Comparison of ENCODE assay signal across 8 cellular contexts in the genomic region with DNA sequence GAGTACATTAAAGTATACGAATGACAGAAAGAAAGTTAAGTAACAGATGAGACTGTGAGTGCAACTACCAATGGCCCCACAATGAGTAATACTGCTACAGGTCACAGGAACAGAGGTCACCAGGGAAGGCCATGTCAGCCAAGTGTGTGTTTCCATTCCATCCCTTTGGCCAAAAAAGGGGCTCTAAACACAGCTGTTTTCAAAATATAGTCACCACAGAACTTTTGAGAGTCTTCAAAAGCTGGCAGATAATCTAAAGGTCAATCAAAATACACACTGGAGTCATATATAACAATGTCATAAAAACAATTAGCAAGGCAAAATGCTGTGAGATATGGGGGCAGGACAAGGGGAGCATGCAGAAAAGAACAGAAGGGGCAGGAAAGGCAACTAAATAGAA. TPM values are rescaled to one million over a fixed set of nuclear protein-coding genes. Genes with fewer than 3 reads are reported as not detected.
DNase-seq lines count a peak whose midpoint lies in the region; ATAC-seq lines count a peak whose summit lies in the region.

No MANE protein-coding gene starts in this region.

- no peaks in the 10 kb centered on the region for H3K9me3 Mint-ChIP-seq in activated CD8-positive, alpha-beta memory T cell treated with anti-CD3 and anti-CD28 coated beads, Interleukin-2, amount 10 ng/mL, durations not matched to agents 7 days and 5 days (ENCODE audit: low read depth)
- no peaks in the 10 kb centered on the region for H3K9me3 Mint-ChIP-seq in T-helper 1 cell treated with Interleukin-12 subunit alpha and Interleukin-12 subunit beta and Interleukin-4 antibody, amounts not matched to agents 30 μg/mL and 1 μg/mL, for 36 hours
- H3K9me3 Mint-ChIP-seq in stimulated activated effector memory CD8-positive, alpha-beta T cell treated with anti-CD3 and anti-CD28 coated beads, Interleukin-12 subunit alpha, Interleukin-12 subunit beta, amount 100 ng/mL, for 72 hours: no peaks in the 10 kb centered on the region

- peak; percentile 74 for ATAC-seq in activated CD8-positive, alpha-beta memory T cell treated with anti-CD3 and anti-CD28 coated beads, Interleukin-2, amount 10 ng/mL, durations not matched to agents 7 days and 5 days
- ATAC-seq in HG02763 (IDR thresholded peaks at IDR 0.05; ENCODE audit: unreplicated experiment): peak; percentile 77
- ATAC-seq in stimulated activated effector memory CD8-positive, alpha-beta T cell treated with anti-CD3 and anti-CD28 coated beads, Interleukin-12 subunit alpha, Interleukin-12 subunit beta, amount 100 ng/mL, for 72 hours: peak; percentile 98

- peak overlapping the region; percentile 58 for H3K27ac Mint-ChIP-seq in activated CD8-positive, alpha-beta memory T cell treated with anti-CD3 and anti-CD28 coated beads, Interleukin-2, amount 10 ng/mL, durations not matched to agents 7 days and 5 days
- H3K27ac Mint-ChIP-seq in T-helper 1 cell treated with Interleukin-12 subunit alpha and Interleukin-12 subunit beta and Interleukin-4 antibody, amounts not matched to agents 30 μg/mL and 1 μg/mL, for 36 hours: peak overlapping the region; percentile 24
- peak overlapping the region; percentile 5 for H3K27ac Mint-ChIP-seq in stimulated activated effector memory CD8-positive, alpha-beta T cell treated with anti-CD3 and anti-CD28 coated beads, Interleukin-12 subunit alpha, Interleukin-12 subunit beta, amount 100 ng/mL, for 72 hours

- DNase-seq in activated CD8-positive, alpha-beta memory T cell treated with anti-CD3 and anti-CD28 coated beads, Interleukin-2, amount 10 ng/mL, durations not matched to agents 7 days and 5 days: peak; percentile 51
- no peak for DNase-seq in activated CD8-positive, alpha-beta memory T cell treated with anti-CD3 and anti-CD28 coated beads, Interleukin-2, amount 50 U/mL, for 48 hours
- DNase-seq in stimulated activated effector memory CD8-positive, alpha-beta T cell treated with anti-CD3 and anti-CD28 coated beads, Interleukin-12 subunit alpha, Interleukin-12 subunit beta, amount 100 ng/mL, for 72 hours (ENCODE audit: low spot score in 2 of 2): no peak
- DNase-seq in kidney tubule cell (ENCODE audit: low spot score): no peak
- no peak for DNase-seq in COLO829 (ENCODE audit: low spot score)
- DNase-seq in DMS114 treated with DMSO at 0.1 percent for 48 hours (lab: John Stamatoyannopoulos, UW; ENCODE audit: unreplicated experiment): no peak

- H3K4me1 Mint-ChIP-seq in activated CD8-positive, alpha-beta memory T cell treated with anti-CD3 and anti-CD28 coated beads, Interleukin-2, amount 10 ng/mL, durations not matched to agents 7 days and 5 days: peaks cover 60% of the 10 kb centered on the region
- H3K4me1 Mint-ChIP-seq in T-helper 1 cell treated with Interleukin-12 subunit alpha and Interleukin-12 subunit beta and Interleukin-4 antibody, amounts not matched to agents 30 μg/mL and 1 μg/mL, for 36 hours (ENCODE audit: low read depth): peaks cover 44% of the 10 kb centered on the region
- H3K4me1 Mint-ChIP-seq in stimulated activated effector memory CD8-positive, alpha-beta T cell treated with anti-CD3 and anti-CD28 coated beads, Interleukin-12 subunit alpha, Interleukin-12 subunit beta, amount 100 ng/mL, for 72 hours: peaks cover 56% of the 10 kb centered on the region

- H3K27me3 Mint-ChIP-seq in activated CD8-positive, alpha-beta memory T cell treated with anti-CD3 and anti-CD28 coated beads, Interleukin-2, amount 10 ng/mL, durations not matched to agents 7 days and 5 days: no peaks in the 10 kb centered on the region
- no peaks in the 10 kb centered on the region for H3K27me3 Mint-ChIP-seq in T-helper 1 cell treated with Interleukin-12 subunit alpha and Interleukin-12 subunit beta and Interleukin-4 antibody, amounts not matched to agents 30 μg/mL and 1 μg/mL, for 36 hours (ENCODE audit: low read depth)

- H3K36me3 Mint-ChIP-seq in activated CD8-positive, alpha-beta memory T cell treated with anti-CD3 and anti-CD28 coated beads, Interleukin-2, amount 10 ng/mL, durations not matched to agents 7 days and 5 days: peaks cover 23% of the 10 kb centered on the region
- peaks cover 7% of the 10 kb centered on the region for H3K36me3 Mint-ChIP-seq in T-helper 1 cell treated with Interleukin-12 subunit alpha and Interleukin-12 subunit beta and Interleukin-4 antibody, amounts not matched to agents 30 μg/mL and 1 μg/mL, for 36 hours (ENCODE audit: low read depth)
- peaks cover 39% of the 10 kb centered on the region for H3K36me3 Mint-ChIP-seq in stimulated activated effector memory CD8-positive, alpha-beta T cell treated with anti-CD3 and anti-CD28 coated beads, Interleukin-12 subunit alpha, Interleukin-12 subunit beta, amount 100 ng/mL, for 72 hours

- CTCF ChIA-PET in activated CD8-positive, alpha-beta memory T cell treated with anti-CD3 and anti-CD28 coated beads, Interleukin-2, amount 10 ng/mL, durations not matched to agents 7 days and 5 days (lab: Charles Lee): interaction anchor here (0.8 kb wide), 1 partner anchor 10 kb away, joined by 3 read pairs; a partner anchor contains a TSS

- H3K4me3 Mint-ChIP-seq in activated CD8-positive, alpha-beta memory T cell treated with anti-CD3 and anti-CD28 coated beads, Interleukin-2, amount 10 ng/mL, durations not matched to agents 7 days and 5 days: no peak overlapping the region
- H3K4me3 Mint-ChIP-seq in T-helper 1 cell treated with Interleukin-12 subunit alpha and Interleukin-12 subunit beta and Interleukin-4 antibody, amounts not matched to agents 30 μg/mL and 1 μg/mL, for 36 hours: peak overlapping the region; percentile 13
- peak overlapping the region; percentile 23 for H3K4me3 Mint-ChIP-seq in stimulated activated effector memory CD8-positive, alpha-beta T cell treated with anti-CD3 and anti-CD28 coated beads, Interleukin-12 subunit alpha, Interleukin-12 subunit beta, amount 100 ng/mL, for 72 hours

RNA-seq across cellular contexts. Expression of a gene that starts 10.2 kb away (rescaled TPM):
- total RNA-seq in activated CD8-positive, alpha-beta memory T cell treated with anti-CD3 and anti-CD28 coated beads, Interleukin-2, amount 10 ng/mL, durations not matched to agents 7 days and 5 days: 10 to 100 TPM; 38.2 to 42.3 TPM

Comparison
In these comparisons a context has a peak if more than half of its experiments do, and no peak if none do; other contexts are left out.
1. H3K27ac Mint-ChIP-seq: peak in every context shown above with its lines; median percentile 58 in activated CD8-positive, alpha-beta memory T cell treated with anti-CD3 and anti-CD28 coated beads, Interleukin-2, amount 10 ng/mL, durations not matched to agents 7 days and 5 days; 24 in T-helper 1 cell treated with Interleukin-12 subunit alpha and Interleukin-12 subunit beta and Interleukin-4 antibody, amounts not matched to agents 30 μg/mL and 1 μg/mL, for 36 hours; 5 in stimulated activated effector memory CD8-positive, alpha-beta T cell treated with anti-CD3 and anti-CD28 coated beads, Interleukin-12 subunit alpha, Interleukin-12 subunit beta, amount 100 ng/mL, for 72 hours.